Comparison of ENCODE assay signal across 32 cellular contexts in the genomic region with DNA sequence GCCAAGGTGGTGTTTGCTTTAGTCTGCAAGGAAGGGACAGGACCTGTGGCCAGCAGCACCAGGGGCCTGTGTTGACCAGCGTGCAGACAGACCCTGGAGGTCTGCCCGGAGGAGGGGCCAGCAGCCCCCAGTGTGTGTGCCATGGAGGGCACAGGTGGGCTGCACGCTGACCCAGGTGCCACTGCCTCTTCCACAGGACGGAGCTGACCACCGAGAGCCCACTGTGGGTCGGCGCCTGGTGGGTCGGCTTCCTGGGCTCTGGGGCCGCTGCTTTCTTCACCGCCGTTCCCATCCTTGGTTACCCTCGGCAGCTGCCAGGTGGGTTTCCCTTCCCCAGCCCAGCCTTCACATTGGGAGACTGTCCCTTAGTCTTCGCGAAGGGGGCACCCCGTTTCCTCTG. TPM values are rescaled to one million over a fixed set of nuclear protein-coding genes. Genes with fewer than 3 reads are reported as not detected.
"Had no signal": no experiment of that assay in that cellular context is flagged by ENCODE, and none has a peak within 500 bp of the region (broad histone marks: within the 10 kb centered on the region; RNA-seq: fewer than 3 reads in every experiment).

No MANE protein-coding gene starts in this region.

- H3K36me3 ChIP-seq: ovary, suprapubic skin, tibial artery, transverse colon, upper lobe of right lung, uterus had no signal

- H3K4me3 ChIP-seq: ovary, psoas muscle, skin epidermis, smooth muscle cell, spleen, suprapubic skin, testis, tibial artery, transverse colon, upper lobe of right lung, uterus had no signal

- H3K9me3 ChIP-seq: ovary, psoas muscle, spleen, suprapubic skin, testis, tibial artery, transverse colon, upper lobe of right lung, uterus had no signal

- H3K9ac ChIP-seq: parathyroid adenoma had no signal

- H2AFZ ChIP-seq: parathyroid adenoma had no signal

- H3K27me3 Mint-ChIP-seq: naive thymus-derived CD8-positive, alpha-beta T cell; natural killer cell treated with Interleukin-12 subunit alpha and Interleukin-12 subunit beta and Interleukin-15 and Interleukin-18, amount 100 ng/mL, for 72 hours; progenitor cell of endocrine pancreas; stimulated activated memory B cell treated with anti-CD40 and anti-IgM and Interleukin-4, amounts not matched to agents 10 μg/mL and 1 μg/mL and 100 μg/mL, for 72 hours; stimulated activated naive CD8-positive, alpha-beta T cell treated with anti-CD3 and anti-CD28 coated beads, Interleukin-15, amount 100 ng/mL, for 72 hours had no signal

- H3K27ac ChIP-seq: ovary, parathyroid adenoma, psoas muscle, skin epidermis, spleen, suprapubic skin, testis, tibial artery, transverse colon, upper lobe of right lung, uterus had no signal

- H3K27me3 ChIP-seq: ovary, spleen, testis, transverse colon, uterus had no signal

- H3K36me3 Mint-ChIP-seq: natural killer cell treated with Interleukin-12 subunit alpha and Interleukin-12 subunit beta and Interleukin-15 and Interleukin-18, amount 100 ng/mL, for 72 hours; type B pancreatic cell had no signal

- H3K4me3 Mint-ChIP-seq: naive thymus-derived CD8-positive, alpha-beta T cell; natural killer cell treated with Interleukin-12 subunit alpha and Interleukin-12 subunit beta and Interleukin-15 and Interleukin-18, amount 100 ng/mL, for 72 hours; nephron progenitor cell; neural crest cell; stimulated activated memory B cell treated with anti-CD40 and anti-IgM and Interleukin-4, amounts not matched to agents 10 μg/mL and 1 μg/mL and 100 μg/mL, for 72 hours; stimulated activated naive CD8-positive, alpha-beta T cell treated with anti-CD3 and anti-CD28 coated beads, Interleukin-15, amount 100 ng/mL, for 72 hours; type B pancreatic cell had no signal

- H3K27ac Mint-ChIP-seq: naive thymus-derived CD8-positive, alpha-beta T cell; natural killer cell treated with Interleukin-12 subunit alpha and Interleukin-12 subunit beta and Interleukin-15 and Interleukin-18, amount 100 ng/mL, for 72 hours; nephron progenitor cell; progenitor cell of endocrine pancreas; stimulated activated memory B cell treated with anti-CD40 and anti-IgM and Interleukin-4, amounts not matched to agents 10 μg/mL and 1 μg/mL and 100 μg/mL, for 72 hours; stimulated activated naive CD8-positive, alpha-beta T cell treated with anti-CD3 and anti-CD28 coated beads, Interleukin-15, amount 100 ng/mL, for 72 hours; type B pancreatic cell had no signal

- H3K4me1 ChIP-seq: parathyroid adenoma, psoas muscle, tibial artery, transverse colon, upper lobe of right lung, uterus had no signal

- ATAC-seq: naive thymus-derived CD8-positive, alpha-beta T cell; natural killer cell treated with Interleukin-12 subunit alpha and Interleukin-12 subunit beta and Interleukin-15 and Interleukin-18, amount 100 ng/mL, for 72 hours; psoas muscle; right cardiac atrium; sciatic nerve; stimulated activated memory B cell treated with anti-CD40 and anti-IgM and Interleukin-4, amounts not matched to agents 10 μg/mL and 1 μg/mL and 100 μg/mL, for 72 hours; stimulated activated naive CD8-positive, alpha-beta T cell treated with anti-CD3 and anti-CD28 coated beads, Interleukin-15, amount 100 ng/mL, for 72 hours; stimulated activated naive CD8-positive, alpha-beta T cell treated with anti-CD3 and anti-CD28 coated beads, Interleukin-15, Interleukin-2, amounts not matched to agents 100 U/mL and 50 U/mL, for 24 hours; upper lobe of right lung had no signal

- DNase-seq: naive thymus-derived CD8-positive, alpha-beta T cell; nephron progenitor cell; occipital lobe; psoas muscle; spleen; stimulated activated CD4-positive, alpha-beta T cell treated with anti-CD3 and anti-CD28 coated beads, Interleukin-12 subunit alpha, Interleukin-12 subunit beta, amount 100 ng/mL, for 4 hours; stimulated activated CD4-positive, alpha-beta T cell treated with anti-CD3 and anti-CD28 coated beads, Interleukin-1b, Interleukin-23, amount 100 ng/mL, for 48 hours; stimulated activated CD4-positive, alpha-beta T cell treated with anti-CD3 and anti-CD28 coated beads, Interleukin-4, amount 100 ng/mL, for 1 hour; stimulated activated CD4-positive, alpha-beta T cell treated with anti-CD3 and anti-CD28 coated beads, Interleukin-4, amount 100 ng/mL, for 4 hours; stimulated activated CD8-positive, alpha-beta memory T cell treated with anti-CD3 and anti-CD28 coated beads, Interleukin-4, amount 100 ng/mL, for 48 hours; stimulated activated naive CD4-positive, alpha-beta T cell; stimulated activated naive CD8-positive, alpha-beta T cell treated with anti-CD3 and anti-CD28 coated beads, Interleukin-15, amount 100 ng/mL, for 72 hours; stimulated activated naive CD8-positive, alpha-beta T cell treated with anti-CD3 and anti-CD28 coated beads, Interleukin-15, Interleukin-2, amounts not matched to agents 100 U/mL and 50 U/mL, for 24 hours; testis; tibial artery; transverse colon; upper lobe of right lung; uterus had no signal

- H3K9me3 Mint-ChIP-seq: naive thymus-derived CD8-positive, alpha-beta T cell; natural killer cell treated with Interleukin-12 subunit alpha and Interleukin-12 subunit beta and Interleukin-15 and Interleukin-18, amount 100 ng/mL, for 72 hours; nephron progenitor cell; neural crest cell; stimulated activated memory B cell treated with anti-CD40 and anti-IgM and Interleukin-4, amounts not matched to agents 10 μg/mL and 1 μg/mL and 100 μg/mL, for 72 hours; stimulated activated naive CD8-positive, alpha-beta T cell treated with anti-CD3 and anti-CD28 coated beads, Interleukin-15, amount 100 ng/mL, for 72 hours; type B pancreatic cell had no signal

- H3K4me2 ChIP-seq: smooth muscle cell had no signal

RNA-seq across cellular contexts. Expression of a gene that starts 48.4 kb away (rescaled TPM):
- total RNA-seq: naive thymus-derived CD8-positive, alpha-beta T cell; natural killer cell treated with Interleukin-12 subunit alpha and Interleukin-12 subunit beta and Interleukin-15 and Interleukin-18, amount 100 ng/mL, for 72 hours; neural crest cell; osteoblast; progenitor cell of endocrine pancreas; renal cortical epithelial cell; uterus had no signal
- polyA plus RNA-seq: naive thymus-derived CD8-positive, alpha-beta T cell; right cardiac atrium; smooth muscle cell had no signal
